Comparison of ENCODE assay signal across 8 cellular contexts in the genomic region with DNA sequence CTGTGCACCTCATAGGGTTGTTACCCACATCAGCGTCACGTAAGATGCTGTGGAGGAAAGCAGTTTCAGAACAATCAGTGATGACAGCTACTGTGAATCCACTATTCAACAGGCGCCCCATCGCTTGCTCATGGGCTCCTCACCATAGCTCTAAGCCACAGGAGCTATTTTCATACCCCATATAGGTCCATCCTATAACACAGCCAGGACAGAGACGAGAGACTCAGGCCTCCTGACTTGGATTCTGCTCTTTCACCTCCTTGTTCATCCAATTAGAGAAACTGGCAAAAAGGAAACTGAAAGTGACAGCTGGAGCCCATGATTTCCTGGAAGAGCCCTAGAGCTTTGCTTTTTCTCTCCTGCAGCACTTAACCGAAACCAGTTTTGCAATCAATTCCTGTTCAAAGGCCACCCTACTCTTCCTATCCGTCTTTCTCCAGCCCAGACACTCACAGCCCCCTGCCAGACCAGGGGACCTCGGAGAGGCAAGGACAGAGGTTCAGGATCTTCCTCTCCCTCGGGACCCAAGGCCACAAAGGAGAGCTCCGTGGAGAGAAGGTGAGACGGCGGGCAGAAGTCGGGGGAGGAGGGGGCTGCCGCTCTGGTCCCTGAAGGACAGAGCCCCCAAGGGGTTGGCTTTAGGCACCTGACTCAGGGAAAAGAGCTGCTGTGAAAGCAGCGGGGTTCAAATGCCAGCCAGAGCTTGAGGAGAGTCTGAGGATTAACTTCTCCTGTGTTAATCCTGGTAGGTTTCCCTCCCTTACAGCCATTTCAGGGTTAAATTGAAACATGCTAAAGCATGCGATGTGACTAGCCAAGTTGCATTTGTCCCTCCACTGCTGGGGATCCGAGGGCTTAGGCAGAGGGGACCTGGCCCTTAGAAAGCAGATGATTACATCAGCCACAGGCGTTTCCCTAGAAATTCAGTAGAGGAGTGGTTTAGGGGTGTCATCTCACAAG. TPM values are rescaled to one million over a fixed set of nuclear protein-coding genes. Genes with fewer than 3 reads are reported as not detected.
DNase-seq lines count a peak whose midpoint lies in the region; ATAC-seq and TF ChIP-seq lines count a peak whose summit lies in the region.

A gene with protein sequence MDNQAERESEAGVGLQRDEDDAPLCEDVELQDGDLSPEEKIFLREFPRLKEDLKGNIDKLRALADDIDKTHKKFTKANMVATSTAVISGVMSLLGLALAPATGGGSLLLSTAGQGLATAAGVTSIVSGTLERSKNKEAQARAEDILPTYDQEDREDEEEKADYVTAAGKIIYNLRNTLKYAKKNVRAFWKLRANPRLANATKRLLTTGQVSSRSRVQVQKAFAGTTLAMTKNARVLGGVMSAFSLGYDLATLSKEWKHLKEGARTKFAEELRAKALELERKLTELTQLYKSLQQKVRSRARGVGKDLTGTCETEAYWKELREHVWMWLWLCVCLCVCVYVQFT (plus strand): TSS at position 381 of the 960 bp plus-strand sequence. CDS start 7,980 bp downstream, outside the sequence.

- H3K4me1 ChIP-seq in ACC112 (ENCODE audit: control insufficient read depth, insufficient read depth, low read length, unreplicated experiment), result peaks cover 18% of the 10 kb centered on the region

- H3K4me3 ChIP-seq in ACC112 (ENCODE audit: low read depth, low read length) (peak within 1 kb of the TSS; percentile 82), LNCaP clone FGC (ENCODE audit: low read depth, low read length) (peak within 1 kb of the TSS; percentile 42), WI38 (ENCODE audit: low read depth, low read length) (peak within 1 kb of the TSS; percentile 81), cardiac fibroblast (replicated peaks in 1 of 2; ENCODE audit: low read depth in 2 of 2, low read length in 2 of 2) (peak within 1 kb of the TSS; percentile 63 to 68)

- ATAC-seq in GM18868 (IDR thresholded peaks at IDR 0.05; ENCODE audit: unreplicated experiment) (peak; percentile 38), left colon (peak; percentile 91)

- intact Hi-C loops in left colon (cut with DNase I, micrococcal nuclease), result no loop called here

- H3K27ac ChIP-seq in ACC112 (ENCODE audit: low read depth, low read length), result peak within 1 kb of the TSS; percentile 88

- H3K27me3 ChIP-seq in ACC112 (ENCODE audit: insufficient read depth, low read length), result no peaks in the 10 kb centered on the region

- H3K36me3 ChIP-seq in ACC112 (ENCODE audit: insufficient read depth, low read length), result no peaks in the 10 kb centered on the region; the same call in 1 of the 2 replicates

- TF ChIP-seq CTCF in LNCaP clone FGC (IDR thresholded peaks at IDR 0.05; ENCODE audit: control insufficient read depth, extremely low read depth, insufficient read depth) (no peak), WI38 (IDR thresholded peaks at IDR 0.05; ENCODE audit: low read depth, low read length) (no peak), cardiac fibroblast (IDR thresholded peaks at IDR 0.05; ENCODE audit: low read depth, low read length) (no peak)

- H2AFZ ChIP-seq in ACC112 (ENCODE audit: low read length, unreplicated experiment), result peak within 1 kb of the TSS; percentile 48

- peaks cover 23% of the 10 kb centered on the region for H3K79me2 ChIP-seq in ACC112 (ENCODE audit: control insufficient read depth, insufficient read depth, low read length, unreplicated experiment)

- no peak for DNase-seq in LNCaP clone FGC (ENCODE audit: low read depth)
- peak; percentile 78 to 87 for DNase-seq in cardiac fibroblast (ENCODE audit: low read depth in 2 of 2)
- peak in 1 of 2 donors; percentile 61 for DNase-seq in left colon
- DNase-seq in stimulated activated CD4-positive, alpha-beta T cell treated with anti-CD3 and anti-CD28 coated beads, Interleukin-2, amount 100 ng/mL, for 48 hours, result peak; percentile 54 to 55
- no peak for DNase-seq in NCI-H2227 treated with DMSO at 0.1 percent for 48 hours (lab: John Stamatoyannopoulos, UW)

RNA-seq across cellular contexts. Expression of the gene that starts here (rescaled TPM):
- total RNA-seq in left colon, result 10 to 100 TPM; 34.0 to 51.4 TPM

Comparison
In these comparisons a context has a peak if more than half of its experiments do, and no peak if none do; other contexts are left out.
1. DNase-seq: peak in cardiac fibroblast (2 of 2) and stimulated activated CD4-positive, alpha-beta T cell treated with anti-CD3 and anti-CD28 coated beads, Interleukin-2, amount 100 ng/mL, for 48 hours (2 of 2); none in LNCaP clone FGC (single experiment) and NCI-H2227 treated with DMSO at 0.1 percent for 48 hours (single experiment).
2. Peak in every context shown above with its lines, with median percentiles within 50 percentile points of each other: H3K4me3 ChIP-seq.